1 cellular context compared by ENCODE assay signal in the genomic region with DNA sequence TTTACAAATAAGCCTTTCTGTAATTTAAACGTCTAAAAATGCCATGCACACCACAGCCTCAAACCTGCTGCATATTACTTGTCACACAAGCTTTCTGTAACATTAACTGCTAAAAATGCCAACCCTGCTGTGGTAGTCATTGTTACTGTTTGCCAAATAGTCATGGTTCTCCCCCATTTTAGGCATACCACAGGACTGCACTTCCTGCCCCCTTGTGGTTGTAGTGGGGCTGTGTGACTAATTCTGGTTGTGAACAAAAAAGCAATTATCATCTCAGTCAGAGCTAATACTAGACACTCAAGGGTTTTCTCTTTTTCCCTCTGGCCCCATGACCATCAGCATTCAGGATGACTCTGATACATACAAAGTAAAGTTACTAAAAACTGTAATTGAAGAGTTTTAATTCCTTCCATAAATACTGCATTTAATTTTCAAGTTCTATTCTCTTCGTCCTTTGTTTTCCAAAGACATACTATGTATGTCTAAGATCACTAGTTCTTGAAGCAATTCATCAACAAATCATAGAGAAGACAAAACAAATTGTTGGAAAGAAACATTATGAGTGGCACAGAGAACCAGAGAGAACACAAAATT.
A peak's percentile ranks its signal among the peaks of the same experiment; 100 is the strongest.
TF ChIP-seq lines count a peak whose summit lies in the region.

No MANE protein-coding gene starts in this region.

TF ChIP-seq in H1, 55 proteins besides CTCF, POLR2A, EP300 and RAD21:
- TF ChIP-seq, protein P1, sequence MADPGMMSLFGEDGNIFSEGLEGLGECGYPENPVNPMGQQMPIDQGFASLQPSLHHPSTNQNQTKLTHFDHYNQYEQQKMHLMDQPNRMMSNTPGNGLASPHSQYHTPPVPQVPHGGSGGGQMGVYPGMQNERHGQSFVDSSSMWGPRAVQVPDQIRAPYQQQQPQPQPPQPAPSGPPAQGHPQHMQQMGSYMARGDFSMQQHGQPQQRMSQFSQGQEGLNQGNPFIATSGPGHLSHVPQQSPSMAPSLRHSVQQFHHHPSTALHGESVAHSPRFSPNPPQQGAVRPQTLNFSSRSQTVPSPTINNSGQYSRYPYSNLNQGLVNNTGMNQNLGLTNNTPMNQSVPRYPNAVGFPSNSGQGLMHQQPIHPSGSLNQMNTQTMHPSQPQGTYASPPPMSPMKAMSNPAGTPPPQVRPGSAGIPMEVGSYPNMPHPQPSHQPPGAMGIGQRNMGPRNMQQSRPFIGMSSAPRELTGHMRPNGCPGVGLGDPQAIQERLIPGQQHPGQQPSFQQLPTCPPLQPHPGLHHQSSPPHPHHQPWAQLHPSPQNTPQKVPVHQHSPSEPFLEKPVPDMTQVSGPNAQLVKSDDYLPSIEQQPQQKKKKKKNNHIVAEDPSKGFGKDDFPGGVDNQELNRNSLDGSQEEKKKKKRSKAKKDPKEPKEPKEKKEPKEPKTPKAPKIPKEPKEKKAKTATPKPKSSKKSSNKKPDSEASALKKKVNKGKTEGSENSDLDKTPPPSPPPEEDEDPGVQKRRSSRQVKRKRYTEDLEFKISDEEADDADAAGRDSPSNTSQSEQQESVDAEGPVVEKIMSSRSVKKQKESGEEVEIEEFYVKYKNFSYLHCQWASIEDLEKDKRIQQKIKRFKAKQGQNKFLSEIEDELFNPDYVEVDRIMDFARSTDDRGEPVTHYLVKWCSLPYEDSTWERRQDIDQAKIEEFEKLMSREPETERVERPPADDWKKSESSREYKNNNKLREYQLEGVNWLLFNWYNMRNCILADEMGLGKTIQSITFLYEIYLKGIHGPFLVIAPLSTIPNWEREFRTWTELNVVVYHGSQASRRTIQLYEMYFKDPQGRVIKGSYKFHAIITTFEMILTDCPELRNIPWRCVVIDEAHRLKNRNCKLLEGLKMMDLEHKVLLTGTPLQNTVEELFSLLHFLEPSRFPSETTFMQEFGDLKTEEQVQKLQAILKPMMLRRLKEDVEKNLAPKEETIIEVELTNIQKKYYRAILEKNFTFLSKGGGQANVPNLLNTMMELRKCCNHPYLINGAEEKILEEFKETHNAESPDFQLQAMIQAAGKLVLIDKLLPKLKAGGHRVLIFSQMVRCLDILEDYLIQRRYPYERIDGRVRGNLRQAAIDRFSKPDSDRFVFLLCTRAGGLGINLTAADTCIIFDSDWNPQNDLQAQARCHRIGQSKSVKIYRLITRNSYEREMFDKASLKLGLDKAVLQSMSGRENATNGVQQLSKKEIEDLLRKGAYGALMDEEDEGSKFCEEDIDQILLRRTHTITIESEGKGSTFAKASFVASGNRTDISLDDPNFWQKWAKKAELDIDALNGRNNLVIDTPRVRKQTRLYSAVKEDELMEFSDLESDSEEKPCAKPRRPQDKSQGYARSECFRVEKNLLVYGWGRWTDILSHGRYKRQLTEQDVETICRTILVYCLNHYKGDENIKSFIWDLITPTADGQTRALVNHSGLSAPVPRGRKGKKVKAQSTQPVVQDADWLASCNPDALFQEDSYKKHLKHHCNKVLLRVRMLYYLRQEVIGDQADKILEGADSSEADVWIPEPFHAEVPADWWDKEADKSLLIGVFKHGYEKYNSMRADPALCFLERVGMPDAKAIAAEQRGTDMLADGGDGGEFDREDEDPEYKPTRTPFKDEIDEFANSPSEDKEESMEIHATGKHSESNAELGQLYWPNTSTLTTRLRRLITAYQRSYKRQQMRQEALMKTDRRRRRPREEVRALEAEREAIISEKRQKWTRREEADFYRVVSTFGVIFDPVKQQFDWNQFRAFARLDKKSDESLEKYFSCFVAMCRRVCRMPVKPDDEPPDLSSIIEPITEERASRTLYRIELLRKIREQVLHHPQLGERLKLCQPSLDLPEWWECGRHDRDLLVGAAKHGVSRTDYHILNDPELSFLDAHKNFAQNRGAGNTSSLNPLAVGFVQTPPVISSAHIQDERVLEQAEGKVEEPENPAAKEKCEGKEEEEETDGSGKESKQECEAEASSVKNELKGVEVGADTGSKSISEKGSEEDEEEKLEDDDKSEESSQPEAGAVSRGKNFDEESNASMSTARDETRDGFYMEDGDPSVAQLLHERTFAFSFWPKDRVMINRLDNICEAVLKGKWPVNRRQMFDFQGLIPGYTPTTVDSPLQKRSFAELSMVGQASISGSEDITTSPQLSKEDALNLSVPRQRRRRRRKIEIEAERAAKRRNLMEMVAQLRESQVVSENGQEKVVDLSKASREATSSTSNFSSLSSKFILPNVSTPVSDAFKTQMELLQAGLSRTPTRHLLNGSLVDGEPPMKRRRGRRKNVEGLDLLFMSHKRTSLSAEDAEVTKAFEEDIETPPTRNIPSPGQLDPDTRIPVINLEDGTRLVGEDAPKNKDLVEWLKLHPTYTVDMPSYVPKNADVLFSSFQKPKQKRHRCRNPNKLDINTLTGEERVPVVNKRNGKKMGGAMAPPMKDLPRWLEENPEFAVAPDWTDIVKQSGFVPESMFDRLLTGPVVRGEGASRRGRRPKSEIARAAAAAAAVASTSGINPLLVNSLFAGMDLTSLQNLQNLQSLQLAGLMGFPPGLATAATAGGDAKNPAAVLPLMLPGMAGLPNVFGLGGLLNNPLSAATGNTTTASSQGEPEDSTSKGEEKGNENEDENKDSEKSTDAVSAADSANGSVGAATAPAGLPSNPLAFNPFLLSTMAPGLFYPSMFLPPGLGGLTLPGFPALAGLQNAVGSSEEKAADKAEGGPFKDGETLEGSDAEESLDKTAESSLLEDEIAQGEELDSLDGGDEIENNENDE (IDR thresholded peaks at IDR 0.05; ENCODE audit: insufficient replicate concordance, low read length), result no peak
- TF ChIP-seq YY1 (IDR thresholded peaks at IDR 0.05; ENCODE audit: low read depth, low read length) (peak; percentile 78), TEAD4 (IDR thresholded peaks at IDR 0.05; ENCODE audit: low read depth, low read length) (peak; percentile 75), CREB1 (IDR thresholded peaks at IDR 0.05) (peak; percentile 35; the same call in 1 of the 2 replicates)
